8 cellular contexts compared by ENCODE assay signal in genomic region chr4:181569553-181569952, GRCh38.
DNase-seq lines count a peak whose midpoint lies in the region; ATAC-seq, FAIRE-seq and TF ChIP-seq lines count a peak whose summit lies in the region.

No MANE protein-coding gene starts in this region.

- DNase-seq in D721Med (ENCODE audit: insufficient read length, low spot score) (peak; percentile 20), NB4 (ENCODE audit: low read depth) (peak; percentile 25), cerebellum (ENCODE audit: low spot score) (peak; percentile 7), nephron progenitor cell (no peak), dermis blood vessel endothelial cell (no peak)
- DNase-seq in activated naive CD4-positive, alpha-beta T cell treated with anti-CD3 and anti-CD28 coated beads, Interleukin-2, amount 50 U/mL, for 72 hours (ENCODE audit: low spot score in 2 of 2), result no peak

- peak; percentile 58 for ATAC-seq in GM21447 (IDR thresholded peaks at IDR 0.05; ENCODE audit: unreplicated experiment)
- ATAC-seq in GM18517 (IDR thresholded peaks at IDR 0.05; ENCODE audit: unreplicated experiment), result no peak
- ATAC-seq in activated naive CD4-positive, alpha-beta T cell treated with anti-CD3 and anti-CD28 coated beads, Interleukin-2, amount 50 U/mL, for 72 hours, result no peak

- no peak overlapping the region for H3K27ac Mint-ChIP-seq in nephron progenitor cell
- no peak overlapping the region for H3K27ac Mint-ChIP-seq in activated naive CD4-positive, alpha-beta T cell treated with anti-CD3 and anti-CD28 coated beads, Interleukin-2, amount 50 U/mL, for 72 hours

- TF ChIP-seq CTCF in D721Med (IDR thresholded peaks at IDR 0.05; ENCODE audit: insufficient read depth, missing control alignments), result peak; percentile 64
- TF ChIP-seq CTCF in NB4 (IDR thresholded peaks at IDR 0.05; ENCODE audit: low read depth, low read length), result peak; percentile 38
- TF ChIP-seq CTCF in nephron progenitor cell (IDR thresholded peaks at IDR 0.05), result peak; percentile 44

- no peaks in the 10 kb centered on the region for H3K9me3 Mint-ChIP-seq in nephron progenitor cell
- H3K9me3 Mint-ChIP-seq in activated naive CD4-positive, alpha-beta T cell treated with anti-CD3 and anti-CD28 coated beads, Interleukin-2, amount 50 U/mL, for 72 hours, result peaks cover 0 to 7% of the 10 kb centered on the region in 2 donors

- peaks cover 4% of the 10 kb centered on the region for H3K27me3 Mint-ChIP-seq in nephron progenitor cell (ENCODE audit: low read depth, poor library complexity)

- peaks cover 30% of the 10 kb centered on the region for H3K4me1 Mint-ChIP-seq in nephron progenitor cell

- no peaks in the 10 kb centered on the region for H3K36me3 Mint-ChIP-seq in nephron progenitor cell (ENCODE audit: low read depth)
- no peaks in the 10 kb centered on the region for H3K36me3 Mint-ChIP-seq in activated naive CD4-positive, alpha-beta T cell treated with anti-CD3 and anti-CD28 coated beads, Interleukin-2, amount 50 U/mL, for 72 hours

- no peak for TF ChIP-seq POLR2A in NB4 (IDR thresholded peaks at IDR 0.05; ENCODE audit: extremely low read depth, insufficient read length)

- peak; percentile 6 for FAIRE-seq in D721Med (lab: Jason Lieb, UNC)

- H3K4me3 Mint-ChIP-seq in nephron progenitor cell, result no peak overlapping the region

- no peak overlapping the region for H3K4me3 ChIP-seq in NB4 (ENCODE audit: low read depth, low read length)

Comparison
In these comparisons a context has a peak if more than half of its experiments do, and no peak if none do; other contexts are left out.
1. DNase-seq: peak in D721Med (single experiment), NB4 (single experiment) and cerebellum (single experiment); none in nephron progenitor cell (single experiment), dermis blood vessel endothelial cell (single experiment) and activated naive CD4-positive, alpha-beta T cell treated with anti-CD3 and anti-CD28 coated beads, Interleukin-2, amount 50 U/mL, for 72 hours (0 of 2).
2. Peak in every context shown above with its lines, with median percentiles within 50 percentile points of each other: CTCF ChIP-seq.